7 cellular contexts compared by ENCODE assay signal in genomic region chr1:149474745-149475144, GRCh38. TPM values are rescaled to one million over a fixed set of nuclear protein-coding genes. Genes with fewer than 3 reads are reported as not detected.
DNase-seq lines count a peak whose midpoint lies in the region; ATAC-seq and TF ChIP-seq lines count a peak whose summit lies in the region.
"Not testable (repeated sequence)": the region's sequence is repeated elsewhere in the genome, so short reads cannot be mapped to it uniquely, and the experiment has no call there.

Gene NBPF19 (plus strand): TSS chr1:149475045. CDS start chr1:149475933, 888 bp downstream.

- not testable (repeated sequence) for H3K79me2 ChIP-seq in OCI-LY7 (ENCODE audit: insufficient read depth, low read depth, low read length); fibroblast of lung (ENCODE audit: control insufficient read depth, insufficient read depth, low read length); osteoblast (ENCODE audit: insufficient read depth, low read length)

- H3K9me3 Mint-ChIP-seq in activated CD4-positive, alpha-beta T cell treated with anti-CD3 and anti-CD28 coated beads, Interleukin-2, amount 10 ng/mL, durations not matched to agents 7 days and 5 days; activated naive CD8-positive, alpha-beta T cell treated with anti-CD3 and anti-CD28 coated beads, Interleukin-2, amount 10 ng/mL, durations not matched to agents 7 days and 5 days: not testable (repeated sequence)

- not testable (repeated sequence) for H3K9me2 ChIP-seq in OCI-LY7 (ENCODE audit: insufficient read depth, low read length)

- not testable (repeated sequence) for ATAC-seq in activated naive CD8-positive, alpha-beta T cell treated with anti-CD3 and anti-CD28 coated beads, Interleukin-2, amount 10 ng/mL, durations not matched to agents 7 days and 5 days (ENCODE audit: low read depth)

- H3K27ac Mint-ChIP-seq in activated CD4-positive, alpha-beta T cell treated with anti-CD3 and anti-CD28 coated beads, Interleukin-2, amount 10 ng/mL, durations not matched to agents 7 days and 5 days; activated naive CD8-positive, alpha-beta T cell treated with anti-CD3 and anti-CD28 coated beads, Interleukin-2, amount 10 ng/mL, durations not matched to agents 7 days and 5 days: not testable (repeated sequence)

- not testable (repeated sequence) for H3K4me2 ChIP-seq in OCI-LY7 (ENCODE audit: low read length); fibroblast of lung (ENCODE audit: extremely low read depth, insufficient read depth, low read length); osteoblast (ENCODE audit: insufficient read depth, low read length)

- H3K4me1 ChIP-seq in OCI-LY7 (ENCODE audit: insufficient read depth, low read length, poor library complexity, severe bottlenecking); fibroblast of lung (ENCODE audit: control insufficient read depth, extremely low read depth, insufficient read depth, low read length); osteoblast (ENCODE audit: insufficient read depth, low read length); suprapubic skin: not testable (repeated sequence)

- CTCF ChIA-PET in OCI-LY7 (lab: Charles Lee; ENCODE audit: unreplicated experiment); activated CD4-positive, alpha-beta T cell treated with anti-CD3 and anti-CD28 coated beads, Interleukin-2, amount 10 ng/mL, durations not matched to agents 7 days and 5 days (lab: Charles Lee): not testable (repeated sequence)

- WGBS in suprapubic skin: 92% methylated on average over 1 of the region's 2 CpGs

- intact Hi-C loops in OCI-LY7 (cut with micrococcal nuclease; ENCODE audit: unreplicated experiment): not testable (repeated sequence)

- H3K4me3 ChIP-seq in OCI-LY7 (ENCODE audit: low read depth, low read length, poor library complexity, severe bottlenecking); fibroblast of lung (replicated peaks in 1 of 4; ENCODE audit: control extremely low read depth in 1 of 4, insufficient read depth in 1 of 4, low read depth in 3 of 4, low read length in 4 of 4); osteoblast (ENCODE audit: insufficient read depth, low read length); suprapubic skin: not testable (repeated sequence)

- H3K36me3 ChIP-seq in OCI-LY7 (ENCODE audit: insufficient read depth, low read length); fibroblast of lung (ENCODE audit: control insufficient read depth, insufficient read depth, low read length); osteoblast (ENCODE audit: insufficient read depth, low read length); suprapubic skin: not testable (repeated sequence)

- TF ChIP-seq POLR2A in suprapubic skin (IDR thresholded peaks at IDR 0.05): not testable (repeated sequence)

- H3K27me3 Mint-ChIP-seq in activated CD4-positive, alpha-beta T cell treated with anti-CD3 and anti-CD28 coated beads, Interleukin-2, amount 10 ng/mL, durations not matched to agents 7 days and 5 days; activated naive CD8-positive, alpha-beta T cell treated with anti-CD3 and anti-CD28 coated beads, Interleukin-2, amount 10 ng/mL, durations not matched to agents 7 days and 5 days: not testable (repeated sequence)

- not testable (repeated sequence) for TF ChIP-seq EP300 in suprapubic skin (IDR thresholded peaks at IDR 0.05)

- not testable (repeated sequence) for BruUV-seq in OCI-LY7 (replicated peaks; lab: Mats Ljungman, UMichigan)

- H3K4me1 Mint-ChIP-seq in activated CD4-positive, alpha-beta T cell treated with anti-CD3 and anti-CD28 coated beads, Interleukin-2, amount 10 ng/mL, durations not matched to agents 7 days and 5 days; activated naive CD8-positive, alpha-beta T cell treated with anti-CD3 and anti-CD28 coated beads, Interleukin-2, amount 10 ng/mL, durations not matched to agents 7 days and 5 days: not testable (repeated sequence)

- POLR2A ChIA-PET in OCI-LY7 (lab: Charles Lee); activated CD4-positive, alpha-beta T cell treated with anti-CD3 and anti-CD28 coated beads, Interleukin-2, amount 10 ng/mL, durations not matched to agents 7 days and 5 days (lab: Charles Lee); activated naive CD8-positive, alpha-beta T cell treated with anti-CD3 and anti-CD28 coated beads, Interleukin-2, amount 10 ng/mL, durations not matched to agents 7 days and 5 days (lab: Charles Lee): not testable (repeated sequence)

- H2AFZ ChIP-seq in OCI-LY7 (ENCODE audit: low read length); fibroblast of lung (ENCODE audit: low read length); osteoblast (ENCODE audit: low read length): not testable (repeated sequence)

- not testable (repeated sequence) for H3K9ac ChIP-seq in fibroblast of lung (ENCODE audit: insufficient read depth, low read length)

- not testable (repeated sequence) for H3K27me3 ChIP-seq in fibroblast of lung (ENCODE audit: control insufficient read depth, insufficient read depth, low read length); osteoblast (ENCODE audit: insufficient read depth, low read length); suprapubic skin

- H3K36me3 Mint-ChIP-seq in activated CD4-positive, alpha-beta T cell treated with anti-CD3 and anti-CD28 coated beads, Interleukin-2, amount 10 ng/mL, durations not matched to agents 7 days and 5 days (ENCODE audit: low read depth); activated naive CD8-positive, alpha-beta T cell treated with anti-CD3 and anti-CD28 coated beads, Interleukin-2, amount 10 ng/mL, durations not matched to agents 7 days and 5 days: not testable (repeated sequence)

- not testable (repeated sequence) for H3K27ac ChIP-seq in OCI-LY7 (ENCODE audit: low read depth, low read length, poor library complexity, severe bottlenecking); fibroblast of lung (ENCODE audit: insufficient read depth, low read length); osteoblast (ENCODE audit: low read depth, low read length); suprapubic skin

- H4K20me1 ChIP-seq in OCI-LY7 (ENCODE audit: insufficient read depth, low read length); fibroblast of lung (ENCODE audit: control insufficient read depth, extremely low read depth, insufficient read depth, low read length); osteoblast (ENCODE audit: insufficient read depth, low read length): not testable (repeated sequence)

- not testable (repeated sequence) for H3K4me3 Mint-ChIP-seq in activated CD4-positive, alpha-beta T cell treated with anti-CD3 and anti-CD28 coated beads, Interleukin-2, amount 10 ng/mL, durations not matched to agents 7 days and 5 days; activated naive CD8-positive, alpha-beta T cell treated with anti-CD3 and anti-CD28 coated beads, Interleukin-2, amount 10 ng/mL, durations not matched to agents 7 days and 5 days

- not testable (repeated sequence) for H3K9me3 ChIP-seq in OCI-LY7 (ENCODE audit: low read length); fibroblast of lung (ENCODE audit: control insufficient read depth, insufficient read depth, low read depth, low read length); osteoblast (ENCODE audit: low read depth, low read length); suprapubic skin

- not testable (repeated sequence) for TF ChIP-seq CTCF in OCI-LY7 (conservative IDR thresholded peaks at IDR 0.05; ENCODE audit: low read length); fibroblast of lung (conservative IDR thresholded peaks at IDR 0.05 in 1 of 2, IDR thresholded peaks at IDR 0.05 in 1 of 2; ENCODE audit: low read depth in 1 of 2, low read length in 2 of 2); osteoblast (IDR thresholded peaks at IDR 0.05; ENCODE audit: extremely low read depth, low read depth, low read length); suprapubic skin (IDR thresholded peaks at IDR 0.05)

- not testable (repeated sequence) for DNase-seq in OCI-LY7 (ENCODE audit: low spot score); activated CD4-positive, alpha-beta T cell treated with anti-CD3 and anti-CD28 coated beads, Interleukin-2, amount 10 ng/mL, durations not matched to agents 7 days and 5 days; activated naive CD8-positive, alpha-beta T cell treated with anti-CD3 and anti-CD28 coated beads, Interleukin-2, amount 10 ng/mL, durations not matched to agents 7 days and 5 days; fibroblast of lung (ENCODE audit: low read depth in 2 of 2); mesenteric fat pad (ENCODE audit: low spot score); osteoblast (ENCODE audit: insufficient read length, low spot score, missing footprints); suprapubic skin (ENCODE audit: low spot score in 2 of 2)

RNA-seq across cellular contexts. Expression of gene NBPF19, which starts in this region (rescaled TPM):
- 9.9 and 11.1 TPM in 2 replicates for total RNA-seq in OCI-LY7 (2014; rRNA removed; shearing (Covaris generic))
- total RNA-seq in OCI-LY7 (2022) (17.4 and 22.4 TPM in 2 replicates), fibroblast of lung (11.0 and 23.0 TPM in 2 replicates), mesenteric fat pad (21.5 TPM), osteoblast (33.6 and 34.0 TPM in 2 replicates), suprapubic skin (10 to 100 TPM; 12.3 to 76.4 (median 31.9) TPM)
- total RNA-seq in activated CD4-positive, alpha-beta T cell treated with anti-CD3 and anti-CD28 coated beads, Interleukin-2, amount 10 ng/mL, durations not matched to agents 7 days and 5 days: 10 to 100 TPM; 39.6 to 40.5 TPM
- total RNA-seq in activated naive CD8-positive, alpha-beta T cell treated with anti-CD3 and anti-CD28 coated beads, Interleukin-2, amount 10 ng/mL, durations not matched to agents 7 days and 5 days: 10 to 100 TPM; 56.6 to 61.3 TPM
- 5.6 and 11.3 TPM in 2 replicates for polyA plus RNA-seq in fibroblast of lung
- polyA plus RNA-seq in fibroblast of lung (2012): 3.1 and 7.1 TPM in 2 replicates
- 2.9 and 5.7 TPM in 2 replicates for polyA minus RNA-seq in fibroblast of lung (ENCODE audit: low replicate concordance)
